ENCODE assay signal across 8 cellular contexts in the genomic region with DNA sequence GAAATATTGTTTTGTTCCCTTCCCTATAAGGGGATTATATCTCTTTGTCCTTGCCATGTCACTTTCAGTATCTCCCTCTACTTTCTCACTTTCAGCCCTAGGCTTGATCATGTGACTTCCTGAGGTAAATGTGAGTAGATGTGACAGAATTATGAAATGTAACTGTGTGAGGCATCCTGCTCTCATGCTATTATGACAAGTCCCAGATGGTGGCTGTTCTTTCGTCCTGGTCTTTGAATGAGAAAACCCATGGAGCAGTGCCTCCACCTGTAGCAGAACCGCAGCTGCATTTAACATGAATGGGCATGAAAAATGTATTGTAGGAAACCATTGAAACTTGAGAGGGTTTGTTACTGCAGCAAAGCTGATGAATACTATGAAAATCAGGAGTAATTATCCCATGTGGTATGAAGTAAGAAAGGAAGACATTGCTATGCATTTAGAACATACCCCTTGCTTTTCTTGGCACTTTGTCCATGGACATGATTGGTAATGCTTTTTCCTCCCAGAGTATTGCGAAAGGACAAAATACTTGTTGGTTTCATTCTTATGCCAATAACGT.
DNase-seq lines count a peak whose midpoint lies in the region; ATAC-seq, FAIRE-seq and TF ChIP-seq lines count a peak whose summit lies in the region.

No MANE protein-coding gene starts in this region.

- no peak overlapping the region for H2BK120ac ChIP-seq in trophoblast cell (ENCODE audit: insufficient read depth, low read length, poor library complexity)

- no peaks in the 10 kb centered on the region for H3K36me3 Mint-ChIP-seq in effector memory CD8-positive, alpha-beta T cell (ENCODE audit: insufficient read depth)

- H3K27me3 Mint-ChIP-seq in effector memory CD8-positive, alpha-beta T cell, result peaks cover 9 to 12% of the 10 kb centered on the region in 2 donors

- no peak for TF ChIP-seq POLR2A in GM12891 (IDR thresholded peaks at IDR 0.05; ENCODE audit: low read depth, low read length)

- H3K18ac ChIP-seq in trophoblast cell (ENCODE audit: low read length), result no peak overlapping the region

- no peak overlapping the region for H3K4me3 ChIP-seq in trophoblast cell (ENCODE audit: low read depth, low read length)
- H3K4me3 ChIP-seq in right atrium auricular region, result no peak overlapping the region

- no peak overlapping the region for H2AFZ ChIP-seq in trophoblast cell (ENCODE audit: insufficient read depth, low read length, poor library complexity)

- H3K36me3 ChIP-seq in trophoblast cell (ENCODE audit: control insufficient read depth in 1 of 2, insufficient read depth in 2 of 2, low read length in 2 of 2), result no peaks in the 10 kb centered on the region
- no peaks in the 10 kb centered on the region for H3K36me3 ChIP-seq in right atrium auricular region

- H3K4me1 ChIP-seq in trophoblast cell (ENCODE audit: control insufficient read depth in 1 of 2, insufficient read depth in 2 of 2, low read length in 2 of 2) (no peaks in the 10 kb centered on the region), right atrium auricular region (no peaks in the 10 kb centered on the region)

- H3K27ac ChIP-seq in trophoblast cell (ENCODE audit: low read depth, low read length) (no peak overlapping the region), right atrium auricular region (no peak overlapping the region)

- H3K9me3 ChIP-seq in trophoblast cell (ENCODE audit: insufficient read depth, low read depth, low read length), result no peaks in the 10 kb centered on the region
- H3K9me3 ChIP-seq in right atrium auricular region, result no peaks in the 10 kb centered on the region

- peaks cover 0 to 6% of the 10 kb centered on the region in 2 donors for H3K9me3 Mint-ChIP-seq in effector memory CD8-positive, alpha-beta T cell

- no peak overlapping the region for H2BK5ac ChIP-seq in trophoblast cell (ENCODE audit: low read depth, low read length, poor library complexity)

- peaks cover 7 to 15% of the 10 kb centered on the region in 2 donors for H3K4me1 Mint-ChIP-seq in effector memory CD8-positive, alpha-beta T cell (ENCODE audit: low read depth in 2 of 2)

- no peak overlapping the region for H3K14ac ChIP-seq in trophoblast cell (ENCODE audit: low read length)

- no peak overlapping the region for H2AK5ac ChIP-seq in trophoblast cell (ENCODE audit: low read length)

- peak; percentile 15 for DNase-seq in GM12891 (ENCODE audit: insufficient read length, low spot score)
- peak; percentile 48 for DNase-seq in GM20000 (ENCODE audit: low spot score)
- peak in 2 of 3 experiments; percentile 1 to 8 for DNase-seq in effector memory CD8-positive, alpha-beta T cell
- DNase-seq in trophoblast cell, result no peak
- DNase-seq in left lobe of liver (ENCODE audit: low spot score), result no peak
- no peak for DNase-seq in OCI-M2 (lab: John Stamatoyannopoulos, UW; ENCODE audit: unreplicated experiment)
- no peak for DNase-seq in right atrium auricular region (ENCODE audit: low spot score)

- WGBS in trophoblast cell (ENCODE audit: extremely low coverage, insufficient coverage, insufficient read length), result no CpG with 5 or more reads among the region's 4 CpGs

- H3K79me1 ChIP-seq in trophoblast cell (ENCODE audit: low read length), result no peaks in the 10 kb centered on the region

- FAIRE-seq in GM12891 (lab: Jason Lieb, UNC), result peak; percentile 93

- H3K4me3 Mint-ChIP-seq in effector memory CD8-positive, alpha-beta T cell, result peak overlapping the region; percentile 31 to 63

- peak overlapping the region in 1 of 2 donors; percentile 2 for H3K27ac Mint-ChIP-seq in effector memory CD8-positive, alpha-beta T cell

- no peaks in the 10 kb centered on the region for H3K79me2 ChIP-seq in trophoblast cell (ENCODE audit: control insufficient read depth, insufficient read depth, low read length, poor library complexity)

- H3K4ac ChIP-seq in trophoblast cell (ENCODE audit: low read depth, low read length), result no peak overlapping the region

- no peak for TF ChIP-seq CTCF in GM20000 (IDR thresholded peaks at IDR 0.05; ENCODE audit: extremely low read depth, missing control alignments)
- TF ChIP-seq CTCF in right atrium auricular region (IDR thresholded peaks at IDR 0.05), result no peak

- H4K8ac ChIP-seq in trophoblast cell (ENCODE audit: low read depth, low read length), result no peak overlapping the region

- H4K91ac ChIP-seq in trophoblast cell (ENCODE audit: low read depth, low read length), result no peak overlapping the region

- H2BK12ac ChIP-seq in trophoblast cell (ENCODE audit: low read length), result no peak overlapping the region

- H3K27me3 ChIP-seq in trophoblast cell (ENCODE audit: insufficient read depth, low read length) (no peaks in the 10 kb centered on the region), right atrium auricular region (no peaks in the 10 kb centered on the region)

- H3K9ac ChIP-seq in trophoblast cell (ENCODE audit: low read length), result no peak overlapping the region

- H4K12ac ChIP-seq in trophoblast cell (ENCODE audit: low read depth, low read length), result no peak overlapping the region

- ATAC-seq in HG03442 (IDR thresholded peaks at IDR 0.05; ENCODE audit: unreplicated experiment), result peak; percentile 100
- peak; percentile 98 for ATAC-seq in effector memory CD8-positive, alpha-beta T cell (replicated peaks)
- ATAC-seq in left lobe of liver, result no peak

- H3K4me2 ChIP-seq in trophoblast cell (ENCODE audit: low read length), result no peak overlapping the region

- no peak overlapping the region for H3K23ac ChIP-seq in trophoblast cell (ENCODE audit: low read length)

TF ChIP-seq in GM12891, 5 proteins besides CTCF, POLR2A, EP300 and RAD21:
- TF ChIP-seq POU2F2 (IDR thresholded peaks at IDR 0.05; ENCODE audit: low read depth, low read length), result no peak
- TF ChIP-seq POLR2AphosphoS5 (IDR thresholded peaks at IDR 0.05; ENCODE audit: low read depth, low read length), result no peak
- TF ChIP-seq SPI1 (IDR thresholded peaks at IDR 0.05; ENCODE audit: low read depth, low read length), result no peak
- TF ChIP-seq PAX5 (IDR thresholded peaks at IDR 0.05; ENCODE audit: insufficient read depth, low read length, severe bottlenecking), result no peak
- no peak for TF ChIP-seq TAF1 (IDR thresholded peaks at IDR 0.05; ENCODE audit: low read depth, low read length)

Comparison
In these comparisons a context has a peak if more than half of its experiments do, and no peak if none do; other contexts are left out.
1. DNase-seq: peak in GM12891 (single experiment), GM20000 (single experiment) and effector memory CD8-positive, alpha-beta T cell (2 of 3); none in trophoblast cell (0 of 2), left lobe of liver (single experiment), OCI-M2 (single experiment) and right atrium auricular region (single experiment).